8 cellular contexts compared by ENCODE assay signal in genomic region chr1:2391034-2391384, GRCh38. TPM values are rescaled to one million over a fixed set of nuclear protein-coding genes. Genes with fewer than 3 reads are reported as not detected.
A peak's percentile ranks its signal among the peaks of the same experiment; 100 is the strongest.
DNase-seq lines count a peak whose midpoint lies in the region; ATAC-seq and TF ChIP-seq lines count a peak whose summit lies in the region.

No MANE protein-coding gene starts in this region.

- H3K27ac Mint-ChIP-seq in Calu3 (ENCODE audit: unreplicated experiment): no peak overlapping the region
- peak overlapping the region; percentile 79 for H3K27ac Mint-ChIP-seq in activated T-cell treated with anti-CD3 and anti-CD28 coated beads, Interleukin-2, amount 50 U/mL, for 24 hours

- CTCF ChIA-PET in Calu3 (lab: Charles Lee): interaction anchor here (0.9 to 1.1 kb wide), 3 partner anchors 9 to 196 kb away, joined by 3 to 6 read pairs (median 4); partner anchors contain the start of genes FAAP20 and PANK4

- no peaks in the 10 kb centered on the region for H3K27me3 Mint-ChIP-seq in Calu3 (ENCODE audit: unreplicated experiment)
- no peaks in the 10 kb centered on the region for H3K27me3 Mint-ChIP-seq in activated T-cell treated with anti-CD3 and anti-CD28 coated beads, Interleukin-2, amount 50 U/mL, for 24 hours

- H3K4me3 ChIP-seq in cardiac muscle cell (peak overlapping the region; percentile 93), retinal pigment epithelial cell (ENCODE audit: low read length) (peak overlapping the region; percentile 82)

- peaks cover 21% of the 10 kb centered on the region for H3K4me1 Mint-ChIP-seq in Calu3 (ENCODE audit: low read depth, unreplicated experiment)
- peaks cover 39% of the 10 kb centered on the region for H3K4me1 Mint-ChIP-seq in activated T-cell treated with anti-CD3 and anti-CD28 coated beads, Interleukin-2, amount 50 U/mL, for 24 hours (ENCODE audit: low read depth)

- H3K4me3 Mint-ChIP-seq in Calu3 (ENCODE audit: low read depth, unreplicated experiment): peak overlapping the region; percentile 79
- H3K4me3 Mint-ChIP-seq in activated T-cell treated with anti-CD3 and anti-CD28 coated beads, Interleukin-2, amount 50 U/mL, for 24 hours: peak overlapping the region; percentile 84

- intact Hi-C loops in Calu3 (cut with micrococcal nuclease; ENCODE audit: unreplicated experiment): no loop called here

- peak overlapping the region; percentile 41 for H3K27ac ChIP-seq in cardiac muscle cell

- BruUV-seq in Calu3 (replicated peaks; lab: Mats Ljungman, UMichigan): no TSS peak

- peaks cover 48% of the 10 kb centered on the region for H3K36me3 Mint-ChIP-seq in Calu3 (ENCODE audit: insufficient read depth, unreplicated experiment)
- H3K36me3 Mint-ChIP-seq in activated T-cell treated with anti-CD3 and anti-CD28 coated beads, Interleukin-2, amount 50 U/mL, for 24 hours (ENCODE audit: low read depth): peaks cover 62% of the 10 kb centered on the region

- peaks cover 5% of the 10 kb centered on the region for H3K4me1 ChIP-seq in cardiac muscle cell (ENCODE audit: low read depth)

- DNase-seq in Calu3: peak; percentile 16
- DNase-seq in activated T-cell treated with anti-CD3 and anti-CD28 coated beads, Interleukin-2, amount 50 U/mL, for 24 hours: no peak
- DNase-seq in cardiac muscle cell (ENCODE audit: low read depth in 1 of 2, low spot score in 1 of 2): peak in 1 of 2 donors; percentile 55
- no peak for DNase-seq in retinal pigment epithelial cell (ENCODE audit: low read depth)
- no peak for DNase-seq in NK-92 treated with Interleukin-12 subunit alpha and Interleukin-12 subunit beta, amount 100 ng/mL, for 24 hours (lab: John Stamatoyannopoulos, UW)
- DNase-seq in NCI-H524 treated with DMSO at 0.1 percent for 48 hours (lab: John Stamatoyannopoulos, UW): no peak

- H3K27me3 ChIP-seq in cardiac muscle cell: no peaks in the 10 kb centered on the region

- peak; percentile 6 for ATAC-seq in GM19397 (IDR thresholded peaks at IDR 0.05; ENCODE audit: unreplicated experiment)
- peak; percentile 9 for ATAC-seq in HG03460 (IDR thresholded peaks at IDR 0.05; ENCODE audit: unreplicated experiment)

- TF ChIP-seq CTCF in Calu3 (IDR thresholded peaks at IDR 0.05; ENCODE audit: unreplicated experiment) (no peak), cardiac muscle cell (IDR thresholded peaks at IDR 0.05; ENCODE audit: low read depth, low read length) (no peak), retinal pigment epithelial cell (conservative IDR thresholded peaks at IDR 0.05; ENCODE audit: low read depth, low read length) (no peak)

- peaks cover 4% of the 10 kb centered on the region for H3K36me3 ChIP-seq in cardiac muscle cell

- H3K9me3 Mint-ChIP-seq in Calu3 (ENCODE audit: low read depth, unreplicated experiment): no peaks in the 10 kb centered on the region
- no peaks in the 10 kb centered on the region for H3K9me3 Mint-ChIP-seq in activated T-cell treated with anti-CD3 and anti-CD28 coated beads, Interleukin-2, amount 50 U/mL, for 24 hours

- H3K9me3 ChIP-seq in cardiac muscle cell (ENCODE audit: low read depth): no peaks in the 10 kb centered on the region

RNA-seq across cellular contexts. Expression of gene MORN1, which starts 0.3 kb away (rescaled TPM):
- total RNA-seq in Calu3 (2022) (23.2 and 25.9 TPM in 2 replicates), cardiac muscle cell (17.0 and 24.4 TPM in 2 replicates)
- 10.8 and 20.7 TPM in 2 replicates for polyA plus RNA-seq in cardiac muscle cell

RNA-seq across cellular contexts. Expression of gene RER1, which starts 0.6 kb away (rescaled TPM):
- total RNA-seq in Calu3 (2022) (118 and 120 TPM in 2 replicates), cardiac muscle cell (46.5 and 57.9 TPM in 2 replicates)
- polyA plus RNA-seq in cardiac muscle cell: 100 and 112 TPM in 2 replicates

RNA-seq across cellular contexts. Expression of gene PEX10, which starts 21.4 kb away (rescaled TPM):
- total RNA-seq in Calu3 (2022) (22.3 and 24.0 TPM in 2 replicates), cardiac muscle cell (37.5 and 40.4 TPM in 2 replicates)
- 34.2 and 38.8 TPM in 2 replicates for polyA plus RNA-seq in cardiac muscle cell
